8 cellular contexts compared by ENCODE assay signal in the genomic region with DNA sequence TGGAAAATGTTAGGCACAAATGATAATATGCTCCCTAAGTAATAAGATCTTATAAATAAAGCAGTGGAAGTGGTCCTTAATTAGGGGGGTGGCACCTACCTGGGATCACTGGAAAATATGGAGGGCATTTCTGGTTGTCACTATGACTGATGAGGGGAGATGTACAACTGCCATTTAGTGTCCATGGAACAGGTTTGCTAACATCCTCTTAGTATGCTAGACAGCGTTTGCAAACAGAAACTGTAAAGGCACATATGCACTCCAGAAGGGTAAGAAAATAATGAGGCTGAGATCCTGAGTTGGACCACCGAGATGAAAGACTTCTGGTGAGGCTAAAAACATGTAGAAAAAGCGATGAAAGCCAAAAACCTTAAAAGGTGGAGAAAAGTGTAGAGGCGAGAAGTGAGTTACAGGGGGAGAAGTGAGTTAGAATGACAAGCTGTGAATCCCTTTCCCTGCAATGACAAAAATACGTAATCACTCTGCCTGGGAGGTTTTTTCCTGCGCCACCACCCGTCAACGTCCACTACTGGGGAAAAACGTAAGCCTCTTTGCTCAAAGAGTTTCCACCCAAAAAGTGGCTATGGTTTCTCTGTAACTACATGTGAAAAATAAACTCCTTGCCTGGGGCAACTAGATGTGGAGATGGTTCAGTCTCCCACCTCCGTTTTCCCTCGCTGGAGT. TPM values are rescaled to one million over a fixed set of nuclear protein-coding genes. Genes with fewer than 3 reads are reported as not detected.
DNase-seq lines count a peak whose midpoint lies in the region; ATAC-seq lines count a peak whose summit lies in the region.

No MANE protein-coding gene starts in this region.

- H3K4me3 Mint-ChIP-seq in activated CD8-positive, alpha-beta T cell treated with anti-CD3 and anti-CD28 coated beads, Interleukin-2, amount 10 ng/mL, durations not matched to agents 7 days and 5 days: peak overlapping the region; percentile 92

- POLR2A ChIA-PET in activated CD8-positive, alpha-beta T cell treated with anti-CD3 and anti-CD28 coated beads, Interleukin-2, amount 10 ng/mL, durations not matched to agents 7 days and 5 days (lab: Charles Lee): interaction anchor here (0.7 to 2.7 kb wide), 17 partner anchors 10 to 304 kb away, joined by 3 to 33 read pairs (median 4); a partner anchor contains a TSS

- peak overlapping the region; percentile 28 for H3K9ac ChIP-seq in rectal smooth muscle tissue (ENCODE audit: low read length)

- DNase-seq in Right ventricle myocardium inferior (ENCODE audit: missing footprints): no peak
- no peak for DNase-seq in cardiac septum (ENCODE audit: low spot score)
- no peak for DNase-seq in activated CD8-positive, alpha-beta T cell treated with anti-CD3 and anti-CD28 coated beads, Interleukin-2, amount 10 ng/mL, durations not matched to agents 7 days and 5 days
- DNase-seq in Right ventricle myocardium superior: no peak
- no peak for DNase-seq in kidney tubule cell (ENCODE audit: low spot score)
- DNase-seq in NCI-H187 (lab: John Stamatoyannopoulos, UW): no peak

- peak; percentile 11 for ATAC-seq in Right ventricle myocardium inferior
- peak; percentile 3 for ATAC-seq in HG03571 (IDR thresholded peaks at IDR 0.05; ENCODE audit: unreplicated experiment)
- peak; percentile 7 for ATAC-seq in activated CD8-positive, alpha-beta T cell treated with anti-CD3 and anti-CD28 coated beads, Interleukin-2, amount 10 ng/mL, durations not matched to agents 7 days and 5 days
- ATAC-seq in Right ventricle myocardium superior (ENCODE audit: poor library complexity): peak; percentile 24

- peak overlapping the region; percentile 79 for H3K27ac ChIP-seq in rectal smooth muscle tissue (ENCODE audit: low read depth, low read length)

- intact Hi-C loops in Right ventricle myocardium inferior (cut with DNase I): loop anchor here (5.0 kb wide), 2 partner anchors 37 to 202 kb away; a partner anchor contains a TSS
- intact Hi-C loops in cardiac septum (cut with DNase I): loop anchor here (5.0 to 10.0 kb wide), 3 partner anchors 50 to 590 kb away; a partner anchor contains a TSS
- intact Hi-C loops in Right ventricle myocardium superior (cut with DNase I): loop anchor here (2.0 kb wide), 1 partner anchor 202 kb away; a partner anchor contains a TSS

- peaks cover 10% of the 10 kb centered on the region for H3K36me3 Mint-ChIP-seq in activated CD8-positive, alpha-beta T cell treated with anti-CD3 and anti-CD28 coated beads, Interleukin-2, amount 10 ng/mL, durations not matched to agents 7 days and 5 days (ENCODE audit: low read depth)

- H3K4me3 ChIP-seq in rectal smooth muscle tissue (ENCODE audit: low read length): peak overlapping the region; percentile 71

- H3K27ac Mint-ChIP-seq in activated CD8-positive, alpha-beta T cell treated with anti-CD3 and anti-CD28 coated beads, Interleukin-2, amount 10 ng/mL, durations not matched to agents 7 days and 5 days: peak overlapping the region; percentile 97

- CTCF ChIA-PET in activated CD8-positive, alpha-beta T cell treated with anti-CD3 and anti-CD28 coated beads, Interleukin-2, amount 10 ng/mL, durations not matched to agents 7 days and 5 days (lab: Charles Lee): interaction anchor here (0.6 to 2.8 kb wide), 4 partner anchors 66 to 365 kb away, joined by 3 to 28 read pairs (median 3); a partner anchor contains a TSS

- H3K9me3 Mint-ChIP-seq in activated CD8-positive, alpha-beta T cell treated with anti-CD3 and anti-CD28 coated beads, Interleukin-2, amount 10 ng/mL, durations not matched to agents 7 days and 5 days (ENCODE audit: insufficient read depth): no peaks in the 10 kb centered on the region

- H3K27me3 ChIP-seq in rectal smooth muscle tissue (ENCODE audit: control insufficient read depth, insufficient read depth, low read length): no peaks in the 10 kb centered on the region

- H3K4me1 ChIP-seq in rectal smooth muscle tissue (ENCODE audit: control insufficient read depth, insufficient read depth, low read length): peaks cover 13% of the 10 kb centered on the region

- no peaks in the 10 kb centered on the region for H3K36me3 ChIP-seq in rectal smooth muscle tissue (ENCODE audit: control insufficient read depth, insufficient read depth, low read length)

- H3K27me3 Mint-ChIP-seq in activated CD8-positive, alpha-beta T cell treated with anti-CD3 and anti-CD28 coated beads, Interleukin-2, amount 10 ng/mL, durations not matched to agents 7 days and 5 days (ENCODE audit: low read depth): no peaks in the 10 kb centered on the region

- H3K4me1 Mint-ChIP-seq in activated CD8-positive, alpha-beta T cell treated with anti-CD3 and anti-CD28 coated beads, Interleukin-2, amount 10 ng/mL, durations not matched to agents 7 days and 5 days (ENCODE audit: low read depth): peaks cover 37% of the 10 kb centered on the region

RNA-seq across cellular contexts. Expression of a gene that starts 0.8 kb away (rescaled TPM):
- total RNA-seq in Right ventricle myocardium inferior: 22.7 TPM
- total RNA-seq in cardiac septum: 29.3 TPM
- 10 to 100 TPM; 39.9 to 44.8 TPM for total RNA-seq in activated CD8-positive, alpha-beta T cell treated with anti-CD3 and anti-CD28 coated beads, Interleukin-2, amount 10 ng/mL, durations not matched to agents 7 days and 5 days
- total RNA-seq in Right ventricle myocardium superior: 26.4 TPM

RNA-seq across cellular contexts. Expression of a gene that starts 0.8 kb away (rescaled TPM):
- total RNA-seq in Right ventricle myocardium inferior: 34.6 TPM
- 59.4 TPM for total RNA-seq in cardiac septum
- total RNA-seq in activated CD8-positive, alpha-beta T cell treated with anti-CD3 and anti-CD28 coated beads, Interleukin-2, amount 10 ng/mL, durations not matched to agents 7 days and 5 days: 10 to 100 TPM; 55.7 to 57.1 TPM
- 37.3 TPM for total RNA-seq in Right ventricle myocardium superior
